Comparison of ENCODE assay signal across 19 cellular contexts in genomic region chr1:199410462-199410861, GRCh38.
"Had no signal": no experiment of that assay in that cellular context is flagged by ENCODE, and none has a peak within 500 bp of the region (broad histone marks: within the 10 kb centered on the region; RNA-seq: fewer than 3 reads in every experiment).

No MANE protein-coding gene starts in this region.

- H3K4me1 Mint-ChIP-seq: nephron had no signal

- H3K27ac Mint-ChIP-seq: nephron, type B pancreatic cell had no signal

- H3K27me3 ChIP-seq: gastrocnemius medialis, neutrophil, sigmoid colon, suprapubic skin, thyroid gland had no signal

- H3K36me3 Mint-ChIP-seq: type B pancreatic cell had no signal

- H3K27me3 Mint-ChIP-seq: type B pancreatic cell had no signal

- H3K4me1 ChIP-seq: gastrocnemius medialis, psoas muscle, sigmoid colon, suprapubic skin, thyroid gland had no signal

- H3K4me3 ChIP-seq: gastrocnemius medialis, psoas muscle, sigmoid colon, skin epidermis, suprapubic skin, thyroid gland had no signal

- H3K9me3 ChIP-seq: gastrocnemius medialis, neutrophil, psoas muscle, suprapubic skin, thyroid gland had no signal

- H3K9me3 Mint-ChIP-seq: nephron, type B pancreatic cell had no signal

- H3K36me3 ChIP-seq: gastrocnemius medialis, neutrophil, sigmoid colon, suprapubic skin, thyroid gland had no signal

- FAIRE-seq: endometrium, urothelium cell line had no signal

- H3K4me3 Mint-ChIP-seq: nephron, type B pancreatic cell had no signal

- DNase-seq: effector memory CD4-positive, alpha-beta T cell; gastrocnemius medialis; glutamatergic neuron; islet precursor cell; midbrain; psoas muscle; sigmoid colon; stimulated activated CD4-positive, alpha-beta T cell treated with anti-CD3 and anti-CD28 coated beads, Interleukin-12 subunit alpha, Interleukin-12 subunit beta, amount 100 ng/mL, for 4 hours; stimulated activated naive CD8-positive, alpha-beta T cell treated with anti-CD3 and anti-CD28 coated beads, Interleukin-15, Interleukin-2, amounts not matched to agents 100 U/mL and 50 U/mL, for 24 hours; thyroid gland had no signal

- ATAC-seq: esophagus mucosa; gastrocnemius medialis; left lobe of liver; psoas muscle; stimulated activated naive CD8-positive, alpha-beta T cell treated with anti-CD3 and anti-CD28 coated beads, Interleukin-15, Interleukin-2, amounts not matched to agents 100 U/mL and 50 U/mL, for 24 hours had no signal
